Comparison of ENCODE assay signal across 2 cellular contexts in the genomic region with DNA sequence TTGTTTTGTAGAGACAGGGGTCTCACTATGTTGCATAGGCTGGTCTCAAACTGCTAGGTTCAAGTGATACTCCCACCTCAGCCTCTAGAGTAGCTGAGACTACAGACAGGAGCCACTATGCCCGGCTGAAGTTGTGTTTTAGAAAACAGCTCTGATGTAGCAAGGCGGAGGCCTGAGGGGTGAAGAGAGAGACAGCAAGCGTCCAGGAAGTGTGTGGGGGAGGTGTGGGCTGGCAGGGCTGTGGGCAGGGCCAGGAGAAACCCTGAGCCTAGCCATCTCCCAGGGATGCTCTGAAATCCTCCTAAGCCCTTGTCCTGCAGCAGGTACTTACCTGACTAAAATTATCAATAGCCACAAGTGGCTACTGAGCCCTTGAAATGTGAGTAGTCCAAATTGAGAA.
TF ChIP-seq lines count a peak whose summit lies in the region.

No MANE protein-coding gene starts in this region.

TF ChIP-seq in A549, 52 proteins besides CTCF, POLR2A, EP300 and RAD21:
- TF ChIP-seq NFE2L2 (conservative IDR thresholded peaks at IDR 0.05; ENCODE audit: low read length) = no peak
- no peak for TF ChIP-seq MYC (IDR thresholded peaks at IDR 0.05; ENCODE audit: borderline replicate concordance, low read length)
- no peak for TF ChIP-seq CHD2 (IDR thresholded peaks at IDR 0.05; ENCODE audit: low read length, partially characterized antibody)
- no peak for TF ChIP-seq HEYL (CRISPR knock-in tag; IDR thresholded peaks at IDR 0.05)
- no peak for TF ChIP-seq KDM5A (IDR thresholded peaks at IDR 0.05)
- TF ChIP-seq, protein P1, sequence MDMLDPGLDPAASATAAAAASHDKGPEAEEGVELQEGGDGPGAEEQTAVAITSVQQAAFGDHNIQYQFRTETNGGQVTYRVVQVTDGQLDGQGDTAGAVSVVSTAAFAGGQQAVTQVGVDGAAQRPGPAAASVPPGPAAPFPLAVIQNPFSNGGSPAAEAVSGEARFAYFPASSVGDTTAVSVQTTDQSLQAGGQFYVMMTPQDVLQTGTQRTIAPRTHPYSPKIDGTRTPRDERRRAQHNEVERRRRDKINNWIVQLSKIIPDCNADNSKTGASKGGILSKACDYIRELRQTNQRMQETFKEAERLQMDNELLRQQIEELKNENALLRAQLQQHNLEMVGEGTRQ (IDR thresholded peaks at IDR 0.05) = no peak
- TF ChIP-seq ZC3H11A (IDR thresholded peaks at IDR 0.05) = no peak
- TF ChIP-seq CHD4 (IDR thresholded peaks at IDR 0.05; ENCODE audit: borderline replicate concordance) = no peak
- no peak for TF ChIP-seq RCOR1 (IDR thresholded peaks at IDR 0.05; ENCODE audit: low read depth, low read length)
- no peak for TF ChIP-seq EHF (CRISPR knock-in tag; IDR thresholded peaks at IDR 0.05)
- TF ChIP-seq RARB (CRISPR knock-in tag; IDR thresholded peaks at IDR 0.05) = no peak
- TF ChIP-seq REST (IDR thresholded peaks at IDR 0.05) = no peak

TF ChIP-seq in SK-N-SH, 30 proteins besides CTCF, POLR2A, EP300 and RAD21:
- TF ChIP-seq RFX5 (IDR thresholded peaks at IDR 0.05; ENCODE audit: low read length) = no peak
